In genomic region chr15:77530576-77530975, GRCh38 we compare ENCODE assay signal across 12 cellular contexts.
A peak's percentile ranks its signal among the peaks of the same experiment; 100 is the strongest.
DNase-seq lines count a peak whose midpoint lies in the region; ATAC-seq, FAIRE-seq and TF ChIP-seq lines count a peak whose summit lies in the region.
"Had no signal": no experiment of that assay in that cellular context is flagged by ENCODE, and none has a peak within 500 bp of the region (broad histone marks: within the 10 kb centered on the region; RNA-seq: fewer than 3 reads in every experiment).

No MANE protein-coding gene starts in this region.

- H3K36me3 ChIP-seq in RWPE2 (ENCODE audit: low read depth), result no peaks in the 10 kb centered on the region
- H3K36me3 ChIP-seq in trophoblast cell (ENCODE audit: control insufficient read depth in 1 of 2, insufficient read depth in 2 of 2, low read length in 2 of 2), result no peaks in the 10 kb centered on the region
- H3K36me3 ChIP-seq in esophagus muscularis mucosa, result no peaks in the 10 kb centered on the region

- no peaks in the 10 kb centered on the region for H3K4me1 Mint-ChIP-seq in activated CD4-positive, alpha-beta memory T cell treated with anti-CD3 and anti-CD28 coated beads for 36 hours (ENCODE audit: low read depth)
- H3K4me1 Mint-ChIP-seq: CD4-positive, alpha-beta memory T cell had no signal

- H3K9me3 Mint-ChIP-seq in activated CD4-positive, alpha-beta memory T cell treated with anti-CD3 and anti-CD28 coated beads for 36 hours, result no peaks in the 10 kb centered on the region
- H3K9me3 Mint-ChIP-seq: CD4-positive, alpha-beta memory T cell had no signal

- no peak for TF ChIP-seq POLR2A in esophagus muscularis mucosa (IDR thresholded peaks at IDR 0.05; ENCODE audit: low read depth)

- peaks cover 57% of the 10 kb centered on the region for H3K79me1 ChIP-seq in trophoblast cell (ENCODE audit: low read length)

- H3K9me3 ChIP-seq in RWPE2 (ENCODE audit: severe bottlenecking), result no peaks in the 10 kb centered on the region
- no peaks in the 10 kb centered on the region for H3K9me3 ChIP-seq in trophoblast cell (ENCODE audit: insufficient read depth, low read depth, low read length)
- no peaks in the 10 kb centered on the region for H3K9me3 ChIP-seq in esophagus muscularis mucosa

- peaks cover 5% of the 10 kb centered on the region for H3K27me3 Mint-ChIP-seq in activated CD4-positive, alpha-beta memory T cell treated with anti-CD3 and anti-CD28 coated beads for 36 hours

- no peak overlapping the region for H4K8ac ChIP-seq in trophoblast cell (ENCODE audit: low read depth, low read length)

- H2AFZ ChIP-seq in trophoblast cell (ENCODE audit: insufficient read depth, low read length, poor library complexity), result no peak overlapping the region

- no peak overlapping the region for H2AK5ac ChIP-seq in trophoblast cell (ENCODE audit: low read length)

- H4K91ac ChIP-seq in trophoblast cell (ENCODE audit: low read depth, low read length), result peak overlapping the region; percentile 38

- no peak for TF ChIP-seq EP300 in esophagus muscularis mucosa (IDR thresholded peaks at IDR 0.05)

- FAIRE-seq in urothelium cell line (lab: Jason Lieb, UNC), result peak; percentile 23

- no peak overlapping the region for H2BK5ac ChIP-seq in trophoblast cell (ENCODE audit: low read depth, low read length, poor library complexity)

- CTCF ChIA-PET in activated CD4-positive, alpha-beta memory T cell treated with anti-CD3 and anti-CD28 coated beads for 36 hours (lab: Charles Lee), result no interaction called here

- ATAC-seq in RWPE2 (ENCODE audit: low read depth), result no peak

- intact Hi-C loops in activated CD4-positive, alpha-beta memory T cell treated with anti-CD3 and anti-CD28 coated beads for 36 hours (cut with micrococcal nuclease), result no loop called here
- intact Hi-C loops in esophagus muscularis mucosa (cut with DNase I), result no loop called here

- H3K4me3 ChIP-seq in RWPE2 (ENCODE audit: severe bottlenecking), result no peak overlapping the region
- H3K4me3 ChIP-seq in trophoblast cell (ENCODE audit: low read depth, low read length), result no peak overlapping the region
- no peak overlapping the region for H3K4me3 ChIP-seq in esophagus muscularis mucosa

- no peak overlapping the region for H4K12ac ChIP-seq in trophoblast cell (ENCODE audit: low read depth, low read length)

- no peak overlapping the region for H3K4me3 Mint-ChIP-seq in activated CD4-positive, alpha-beta memory T cell treated with anti-CD3 and anti-CD28 coated beads for 36 hours
- H3K4me3 Mint-ChIP-seq: CD4-positive, alpha-beta memory T cell had no signal

- H3K27ac ChIP-seq in RWPE2 (ENCODE audit: poor library complexity, severe bottlenecking), result no peak overlapping the region
- peak overlapping the region; percentile 42 for H3K27ac ChIP-seq in trophoblast cell (ENCODE audit: low read depth, low read length)
- no peak overlapping the region for H3K27ac ChIP-seq in esophagus muscularis mucosa (replicated peaks in 1 of 4)

- TF ChIP-seq CTCF in RWPE2 (IDR thresholded peaks at IDR 0.05; ENCODE audit: poor library complexity, severe bottlenecking), result no peak
- no peak for TF ChIP-seq CTCF in esophagus muscularis mucosa (IDR thresholded peaks at IDR 0.05)

- H2BK12ac ChIP-seq in trophoblast cell (ENCODE audit: low read length), result no peak overlapping the region

- H3K36me3 Mint-ChIP-seq in activated CD4-positive, alpha-beta memory T cell treated with anti-CD3 and anti-CD28 coated beads for 36 hours, result no peaks in the 10 kb centered on the region
- H3K36me3 Mint-ChIP-seq: CD4-positive, alpha-beta memory T cell had no signal

- H3K4me1 ChIP-seq in RWPE2 (ENCODE audit: insufficient read depth, poor library complexity, severe bottlenecking), result peaks cover 8% of the 10 kb centered on the region
- H3K4me1 ChIP-seq in trophoblast cell (ENCODE audit: control insufficient read depth in 1 of 2, insufficient read depth in 2 of 2, low read length in 2 of 2), result peaks cover 42 to 50% of the 10 kb centered on the region in 2 experiments
- peaks cover 7 to 15% (median 13%) of the 10 kb centered on the region in 4 donors for H3K4me1 ChIP-seq in esophagus muscularis mucosa

- H3K27me3 ChIP-seq in RWPE2 (ENCODE audit: insufficient read depth, poor library complexity, severe bottlenecking) (no peaks in the 10 kb centered on the region), trophoblast cell (ENCODE audit: insufficient read depth, low read length) (no peaks in the 10 kb centered on the region), esophagus muscularis mucosa (no peaks in the 10 kb centered on the region)

- no peak overlapping the region for H3K4me2 ChIP-seq in trophoblast cell (ENCODE audit: low read length)

- peaks cover 13% of the 10 kb centered on the region for H3K79me2 ChIP-seq in trophoblast cell (ENCODE audit: control insufficient read depth, insufficient read depth, low read length, poor library complexity)

- DNase-seq in RWPE2 (ENCODE audit: low spot score) (peak; percentile 23), iris pigment epithelial cell (ENCODE audit: low read depth) (peak; percentile 29), trophoblast cell (peak; percentile 87 to 93), urothelium cell line (ENCODE audit: low spot score) (no peak), NCI-H526 treated with DMSO at 0.1 percent for 48 hours (lab: John Stamatoyannopoulos, UW) (no peak), esophagus muscularis mucosa (ENCODE audit: extremely low spot score) (no peak)
- no peak for DNase-seq in activated CD4-positive, alpha-beta memory T cell treated with anti-CD3 and anti-CD28 coated beads for 36 hours
- DNase-seq: CD4-positive, alpha-beta memory T cell; GOT3; NCI-H1092 treated with DMSO at 0.1 percent for 48 hours; NCI-H1694; NCI-H510A treated with DMSO at 0.1 percent for 48 hours had no signal

- no CpG with 5 or more reads among the region's 7 CpGs for WGBS in trophoblast cell (ENCODE audit: extremely low coverage, insufficient coverage, insufficient read length)
- WGBS in esophagus muscularis mucosa, result 92% methylated on average over 7 of the region's 7 CpGs

- H3K4ac ChIP-seq in trophoblast cell (ENCODE audit: low read depth, low read length), result no peak overlapping the region

- H3K18ac ChIP-seq in trophoblast cell (ENCODE audit: low read length), result no peak overlapping the region

- no peak overlapping the region for H3K23ac ChIP-seq in trophoblast cell (ENCODE audit: low read length)

- POLR2A ChIA-PET in activated CD4-positive, alpha-beta memory T cell treated with anti-CD3 and anti-CD28 coated beads for 36 hours (lab: Charles Lee), result no interaction called here

- no peak overlapping the region for H3K9ac ChIP-seq in trophoblast cell (ENCODE audit: low read length)

- peak overlapping the region; percentile 9 for H2BK120ac ChIP-seq in trophoblast cell (ENCODE audit: insufficient read depth, low read length, poor library complexity)

- H3K27ac Mint-ChIP-seq in activated CD4-positive, alpha-beta memory T cell treated with anti-CD3 and anti-CD28 coated beads for 36 hours, result no peak overlapping the region
- H3K27ac Mint-ChIP-seq: CD4-positive, alpha-beta memory T cell had no signal

- no peak overlapping the region for H3K14ac ChIP-seq in trophoblast cell (ENCODE audit: low read length)

Comparison
In these comparisons a context has a peak if more than half of its experiments do, and no peak if none do; other contexts are left out.
1. DNase-seq: peak in RWPE2 (single experiment), iris pigment epithelial cell (single experiment) and trophoblast cell (2 of 2); none in urothelium cell line (single experiment), NCI-H526 treated with DMSO at 0.1 percent for 48 hours (single experiment), activated CD4-positive, alpha-beta memory T cell treated with anti-CD3 and anti-CD28 coated beads for 36 hours (single experiment) and esophagus muscularis mucosa (single experiment).